In genomic region chr20:47594157-47594556, GRCh38 we compare ENCODE assay signal across 24 cellular contexts.
"Had no signal": no experiment of that assay in that cellular context is flagged by ENCODE, and none has a peak within 500 bp of the region (broad histone marks: within the 10 kb centered on the region; RNA-seq: fewer than 3 reads in every experiment).

No MANE protein-coding gene starts in this region.

- H3K9me3 ChIP-seq: SJSA1 had no signal

- H3K4me1 ChIP-seq: SJSA1 had no signal

- H3K4me3 ChIP-seq: K562, PC-9, SJSA1, SK-N-MC had no signal

- H3K4me2 ChIP-seq: KMS-11, PC-9 had no signal

- H3K27ac ChIP-seq: KMS-11, PC-9, SJSA1, SK-N-MC had no signal

- DNase-seq: IMR-90, Kasumi-1, MM.1S, NCI-H1092 treated with DMSO at 0.1 percent for 48 hours, NCI-H1436, NCI-H187, NCI-H2029, NCI-H2081 treated with DMSO at 0.1 percent for 48 hours, NCI-H2171, NCI-H226, NCI-H446, NCI-H510A, NCI-H524 treated with DMSO at 0.1 percent for 48 hours, NCI-H69, NCI-H774, PC-9, Right ventricle myocardium superior, RPMI8226, SIG-M5 had no signal

- H3K36me3 ChIP-seq: SJSA1 had no signal

- FAIRE-seq: HepG2, K562 had no signal

- H3K27me3 ChIP-seq: SJSA1 had no signal

- H3K9ac ChIP-seq: KMS-11 had no signal

- H2AFZ ChIP-seq: PC-9 had no signal

- ATAC-seq: HepG2, K562 had no signal
